In genomic region chr4:55411621-55412020, GRCh38 we compare ENCODE assay signal across 15 cellular contexts.
"Had no signal": no experiment of that assay in that cellular context is flagged by ENCODE, and none has a peak within 500 bp of the region (broad histone marks: within the 10 kb centered on the region; RNA-seq: fewer than 3 reads in every experiment).

No MANE protein-coding gene starts in this region.

- H3K4me3 ChIP-seq: adrenal gland, suprapubic skin, upper lobe of right lung had no signal

- H3K9me3 ChIP-seq: adrenal gland, suprapubic skin, upper lobe of right lung had no signal

- H3K4me3 Mint-ChIP-seq: brain; central memory CD8-positive, alpha-beta T cell; effector memory CD8-positive, alpha-beta T cell; natural killer cell treated with Interleukin-12 subunit alpha and Interleukin-12 subunit beta and Interleukin-15 and Interleukin-18, amount 100 ng/mL, for 72 hours; T-helper 1 cell treated with Interleukin-12 subunit alpha and Interleukin-12 subunit beta and Interleukin-4 antibody, amounts not matched to agents 30 μg/mL and 1 μg/mL, for 36 hours had no signal

- DNase-seq: activated naive CD4-positive, alpha-beta T cell treated with anti-CD3 and anti-CD28 coated beads, Interleukin-2, amount 50 U/mL, for 16 hours; activated T-cell treated with anti-CD3 and anti-CD28 coated beads, Interleukin-2, amount 50 U/mL, for 1 hour; adrenal gland; effector memory CD8-positive, alpha-beta T cell; stimulated activated CD4-positive, alpha-beta T cell treated with anti-CD3 and anti-CD28 coated beads, Interleukin-4, amount 100 ng/mL, for 1 hour; stimulated activated CD8-positive, alpha-beta memory T cell treated with anti-CD3 and anti-CD28 coated beads, Interleukin-4, amount 100 ng/mL, for 48 hours; stimulated activated naive CD8-positive, alpha-beta T cell treated with anti-CD3 and anti-CD28 coated beads, Interleukin-15, Interleukin-2, amounts not matched to agents 100 U/mL and 50 U/mL, for 24 hours; upper lobe of right lung had no signal

- FAIRE-seq: TTC549 had no signal

- ATAC-seq: activated CD4-positive, CD25-positive, alpha-beta regulatory T cell treated with anti-CD3 and anti-CD28 coated beads, Interleukin-2, amount 50 U/mL, for 24 hours; effector memory CD8-positive, alpha-beta T cell; natural killer cell treated with Interleukin-12 subunit alpha and Interleukin-12 subunit beta and Interleukin-15 and Interleukin-18, amount 100 ng/mL, for 72 hours; stimulated activated naive CD8-positive, alpha-beta T cell treated with anti-CD3 and anti-CD28 coated beads, Interleukin-15, Interleukin-2, amounts not matched to agents 100 U/mL and 50 U/mL, for 24 hours; upper lobe of right lung had no signal

- H3K27ac Mint-ChIP-seq: brain; effector memory CD8-positive, alpha-beta T cell; natural killer cell treated with Interleukin-12 subunit alpha and Interleukin-12 subunit beta and Interleukin-15 and Interleukin-18, amount 100 ng/mL, for 72 hours; T-helper 1 cell treated with Interleukin-12 subunit alpha and Interleukin-12 subunit beta and Interleukin-4 antibody, amounts not matched to agents 30 μg/mL and 1 μg/mL, for 36 hours had no signal

- H3K27me3 Mint-ChIP-seq: brain; central memory CD8-positive, alpha-beta T cell; effector memory CD8-positive, alpha-beta T cell; natural killer cell treated with Interleukin-12 subunit alpha and Interleukin-12 subunit beta and Interleukin-15 and Interleukin-18, amount 100 ng/mL, for 72 hours had no signal
